ENCODE assay signal across 8 cellular contexts in the genomic region with DNA sequence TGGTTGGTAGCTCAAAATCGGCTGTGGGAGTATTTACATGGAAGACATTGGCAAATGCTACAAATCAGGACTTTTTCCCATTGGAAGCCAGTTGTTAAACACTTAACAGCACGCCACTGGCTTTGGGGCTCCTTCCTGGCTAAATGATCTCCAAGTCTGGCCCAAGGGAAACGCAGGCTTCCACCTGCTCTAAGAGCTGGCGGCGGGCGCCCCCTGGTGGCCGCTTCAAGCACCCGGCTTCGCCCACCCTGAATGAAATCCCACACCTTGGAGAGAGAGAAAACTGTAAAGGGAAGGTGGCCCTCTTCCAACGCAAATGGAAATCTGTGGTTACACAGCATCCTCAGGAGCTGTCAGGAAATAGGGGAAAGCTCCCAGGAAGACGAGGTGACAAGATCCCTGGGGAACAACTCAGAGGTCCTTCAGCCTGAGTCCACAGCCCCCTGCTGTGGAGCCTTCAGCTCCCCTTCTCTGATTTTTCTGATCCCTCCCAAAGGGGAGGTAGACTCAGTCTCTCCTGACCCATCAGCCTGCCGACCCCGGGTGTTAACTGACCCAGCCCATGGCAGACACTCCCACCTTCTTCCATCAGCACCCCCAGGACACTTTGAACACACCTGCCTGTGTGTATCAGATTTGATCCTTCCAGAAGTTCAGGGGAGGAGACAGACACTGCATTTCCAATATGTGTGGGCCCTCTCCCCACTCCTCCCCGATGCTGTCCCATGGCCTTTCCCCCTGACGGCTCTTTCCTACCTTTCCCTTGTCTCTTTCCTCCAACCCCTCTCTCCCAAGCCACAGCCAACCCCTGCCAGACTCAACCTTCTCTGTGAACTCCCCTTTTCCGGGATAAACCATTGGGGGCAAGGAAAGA. TPM values are rescaled to one million over a fixed set of nuclear protein-coding genes. Genes with fewer than 3 reads are reported as not detected.
DNase-seq lines count a peak whose midpoint lies in the region; ATAC-seq and TF ChIP-seq lines count a peak whose summit lies in the region.

No MANE protein-coding gene starts in this region.

- H3K27ac ChIP-seq in SU-DHL-6 (ENCODE audit: low read depth, low read length) (no peak overlapping the region), prostate gland (no peak overlapping the region)

- no peak overlapping the region for H3K4me2 ChIP-seq in SU-DHL-6 (ENCODE audit: low read depth, low read length, poor library complexity, severe bottlenecking)

- H3K36me3 ChIP-seq in SU-DHL-6 (ENCODE audit: low read length) = no peaks in the 10 kb centered on the region
- H3K36me3 ChIP-seq in prostate gland = no peaks in the 10 kb centered on the region

- peak; percentile 55 for ATAC-seq in activated naive CD8-positive, alpha-beta T cell treated with anti-CD3 and anti-CD28 coated beads, Interleukin-2, amount 10 ng/mL, durations not matched to agents 7 days and 5 days (ENCODE audit: low read depth)
- ATAC-seq in Right ventricle myocardium superior (ENCODE audit: poor library complexity) = peak; percentile 91
- ATAC-seq in GM19397 (IDR thresholded peaks at IDR 0.05; ENCODE audit: unreplicated experiment) = no peak

- no peak overlapping the region for H3K4me3 ChIP-seq in SU-DHL-6 (ENCODE audit: insufficient read depth, low read length, poor library complexity, severe bottlenecking)
- no peak overlapping the region for H3K4me3 ChIP-seq in prostate gland

- no peaks in the 10 kb centered on the region for H3K27me3 ChIP-seq in SU-DHL-6 (ENCODE audit: low read length)
- H3K27me3 ChIP-seq in prostate gland (replicated peaks; ENCODE audit: insufficient read depth) = no peaks in the 10 kb centered on the region

- WGBS in prostate gland = 10% methylated on average over 16 of the region's 16 CpGs

- H3K9me3 ChIP-seq in SU-DHL-6 (ENCODE audit: insufficient read depth, low read length) = peaks cover 7% of the 10 kb centered on the region; the same call in 1 of the 2 replicates
- no peaks in the 10 kb centered on the region for H3K9me3 ChIP-seq in prostate gland

- H2AFZ ChIP-seq in SU-DHL-6 (ENCODE audit: low read depth, low read length, severe bottlenecking) = no peak overlapping the region

- H3F3A ChIP-seq in SU-DHL-6 (ENCODE audit: insufficient read depth) = no peaks in the 10 kb centered on the region

- H3K9me3 Mint-ChIP-seq in activated naive CD8-positive, alpha-beta T cell treated with anti-CD3 and anti-CD28 coated beads, Interleukin-2, amount 10 ng/mL, durations not matched to agents 7 days and 5 days = peaks cover 4% of the 10 kb centered on the region

- no peak for TF ChIP-seq POLR2A in prostate gland (IDR thresholded peaks at IDR 0.05)

- H4K20me1 ChIP-seq in SU-DHL-6 (ENCODE audit: low read depth, low read length) = no peaks in the 10 kb centered on the region

- no peak overlapping the region for H3K9ac ChIP-seq in SU-DHL-6 (ENCODE audit: low read length)

- no peaks in the 10 kb centered on the region for H3K27me3 Mint-ChIP-seq in activated naive CD8-positive, alpha-beta T cell treated with anti-CD3 and anti-CD28 coated beads, Interleukin-2, amount 10 ng/mL, durations not matched to agents 7 days and 5 days

- H3K79me2 ChIP-seq in SU-DHL-6 (ENCODE audit: insufficient read depth, low read length) = no peaks in the 10 kb centered on the region

- POLR2A ChIA-PET in activated naive CD8-positive, alpha-beta T cell treated with anti-CD3 and anti-CD28 coated beads, Interleukin-2, amount 10 ng/mL, durations not matched to agents 7 days and 5 days (lab: Charles Lee) = interaction anchor here (0.8 to 9.9 kb wide), 4 partner anchors 13 to 187 kb away, joined by 3 to 156 read pairs (median 70); a partner anchor contains a TSS

- H3K27ac Mint-ChIP-seq in activated naive CD8-positive, alpha-beta T cell treated with anti-CD3 and anti-CD28 coated beads, Interleukin-2, amount 10 ng/mL, durations not matched to agents 7 days and 5 days = peak overlapping the region; percentile 89

- no peaks in the 10 kb centered on the region for H3K4me1 ChIP-seq in prostate gland (replicated peaks)

- peaks cover 34% of the 10 kb centered on the region for H3K36me3 Mint-ChIP-seq in activated naive CD8-positive, alpha-beta T cell treated with anti-CD3 and anti-CD28 coated beads, Interleukin-2, amount 10 ng/mL, durations not matched to agents 7 days and 5 days

- no peaks in the 10 kb centered on the region for H3K9me2 ChIP-seq in SU-DHL-6 (replicated peaks; ENCODE audit: insufficient read depth, low read length)

- H3K4me3 Mint-ChIP-seq in activated naive CD8-positive, alpha-beta T cell treated with anti-CD3 and anti-CD28 coated beads, Interleukin-2, amount 10 ng/mL, durations not matched to agents 7 days and 5 days = no peak overlapping the region

- peak; percentile 68 for DNase-seq in DMS114 treated with DMSO at 0.1 percent for 48 hours (lab: John Stamatoyannopoulos, UW; ENCODE audit: unreplicated experiment)
- peak; percentile 67 for DNase-seq in H4 (ENCODE audit: low spot score)
- peak; percentile 55 for DNase-seq in NCI-H128 (lab: John Stamatoyannopoulos, UW; ENCODE audit: unreplicated experiment)
- DNase-seq in activated naive CD8-positive, alpha-beta T cell treated with anti-CD3 and anti-CD28 coated beads, Interleukin-2, amount 10 ng/mL, durations not matched to agents 7 days and 5 days = peak; percentile 86
- DNase-seq in Right ventricle myocardium superior = peak; percentile 88
- DNase-seq in prostate gland (ENCODE audit: low spot score) = peak; percentile 57

- peaks cover 39% of the 10 kb centered on the region for H3K4me1 Mint-ChIP-seq in activated naive CD8-positive, alpha-beta T cell treated with anti-CD3 and anti-CD28 coated beads, Interleukin-2, amount 10 ng/mL, durations not matched to agents 7 days and 5 days

- TF ChIP-seq CTCF in SU-DHL-6 (IDR thresholded peaks at IDR 0.05; ENCODE audit: insufficient read depth, low read length, poor library complexity, severe bottlenecking) (peak; percentile 94), prostate gland (IDR thresholded peaks at IDR 0.05) (peak; percentile 90 to 97 (median 91))

- intact Hi-C loops in Right ventricle myocardium superior (cut with DNase I) (loop anchor here (2.0 kb wide), 1 partner anchor 54 kb away; no protein-coding TSS in a partner anchor), prostate gland (cut with DNase I) (loop anchor here (2.0 kb wide), 1 partner anchor 54 kb away; no protein-coding TSS in a partner anchor)

RNA-seq across cellular contexts. Expression of a gene that starts 15.4 kb away (rescaled TPM):
- total RNA-seq in H4 (2014; rRNA removed; shearing (Covaris generic)) = 2.8 and 3.4 TPM in 2 replicates
- 100 to 1,000 TPM; 159 to 163 TPM for total RNA-seq in activated naive CD8-positive, alpha-beta T cell treated with anti-CD3 and anti-CD28 coated beads, Interleukin-2, amount 10 ng/mL, durations not matched to agents 7 days and 5 days
- total RNA-seq in Right ventricle myocardium superior (4.2 TPM), prostate gland (1 to 10 TPM; 2.6 to 5.3 TPM)

RNA-seq across cellular contexts. Expression of a gene that starts 20.4 kb away (rescaled TPM):
- 1.4 and 1.9 TPM in 2 replicates for total RNA-seq in H4 (2014; rRNA removed; shearing (Covaris generic))
- total RNA-seq in activated naive CD8-positive, alpha-beta T cell treated with anti-CD3 and anti-CD28 coated beads, Interleukin-2, amount 10 ng/mL, durations not matched to agents 7 days and 5 days = under 1 TPM; 0.11 to 0.48 TPM
- 0.54 TPM for total RNA-seq in Right ventricle myocardium superior
- 10 to 100 TPM in 1 of 2 donors, 1 to 10 TPM in 1; 1.7 to 19.1 TPM for total RNA-seq in prostate gland

RNA-seq across cellular contexts. Expression of a gene that starts 55.9 kb away (rescaled TPM):
- 119 and 124 TPM in 2 replicates for total RNA-seq in H4 (2014; rRNA removed; shearing (Covaris generic))
- 10 to 100 TPM; 86.8 to 89.6 TPM for total RNA-seq in activated naive CD8-positive, alpha-beta T cell treated with anti-CD3 and anti-CD28 coated beads, Interleukin-2, amount 10 ng/mL, durations not matched to agents 7 days and 5 days
- total RNA-seq in Right ventricle myocardium superior (484 TPM), prostate gland (100 to 1,000 TPM; 170 to 203 TPM)

RNA-seq across cellular contexts. Expression of a gene that starts 57.3 kb away (rescaled TPM):
- total RNA-seq in H4 (2014; rRNA removed; shearing (Covaris generic)) = 43.2 and 44.8 TPM in 2 replicates
- 10 to 100 TPM; 79.9 to 88.3 TPM for total RNA-seq in activated naive CD8-positive, alpha-beta T cell treated with anti-CD3 and anti-CD28 coated beads, Interleukin-2, amount 10 ng/mL, durations not matched to agents 7 days and 5 days
- total RNA-seq in Right ventricle myocardium superior (18.9 TPM), prostate gland (100 to 1,000 TPM in 1 of 2 donors, 10 to 100 TPM in 1; 54.1 to 112 TPM)

Comparison
In these comparisons a context has a peak if more than half of its experiments do, and no peak if none do; other contexts are left out.
1. RNA of a gene that starts 15.4 kb away (total RNA-seq): 159 to 163 TPM in activated naive CD8-positive, alpha-beta T cell treated with anti-CD3 and anti-CD28 coated beads, Interleukin-2, amount 10 ng/mL, durations not matched to agents 7 days and 5 days; 2.6 to 5.3 TPM in prostate gland, 4.2 TPM in Right ventricle myocardium superior (single experiment) and 2.8 to 3.4 TPM in H4; every median in the first group is over 10 times any median in the second.
2. Peak in every context shown above with its lines, with median percentiles within 50 percentile points of each other: DNase-seq.